In the genomic region with DNA sequence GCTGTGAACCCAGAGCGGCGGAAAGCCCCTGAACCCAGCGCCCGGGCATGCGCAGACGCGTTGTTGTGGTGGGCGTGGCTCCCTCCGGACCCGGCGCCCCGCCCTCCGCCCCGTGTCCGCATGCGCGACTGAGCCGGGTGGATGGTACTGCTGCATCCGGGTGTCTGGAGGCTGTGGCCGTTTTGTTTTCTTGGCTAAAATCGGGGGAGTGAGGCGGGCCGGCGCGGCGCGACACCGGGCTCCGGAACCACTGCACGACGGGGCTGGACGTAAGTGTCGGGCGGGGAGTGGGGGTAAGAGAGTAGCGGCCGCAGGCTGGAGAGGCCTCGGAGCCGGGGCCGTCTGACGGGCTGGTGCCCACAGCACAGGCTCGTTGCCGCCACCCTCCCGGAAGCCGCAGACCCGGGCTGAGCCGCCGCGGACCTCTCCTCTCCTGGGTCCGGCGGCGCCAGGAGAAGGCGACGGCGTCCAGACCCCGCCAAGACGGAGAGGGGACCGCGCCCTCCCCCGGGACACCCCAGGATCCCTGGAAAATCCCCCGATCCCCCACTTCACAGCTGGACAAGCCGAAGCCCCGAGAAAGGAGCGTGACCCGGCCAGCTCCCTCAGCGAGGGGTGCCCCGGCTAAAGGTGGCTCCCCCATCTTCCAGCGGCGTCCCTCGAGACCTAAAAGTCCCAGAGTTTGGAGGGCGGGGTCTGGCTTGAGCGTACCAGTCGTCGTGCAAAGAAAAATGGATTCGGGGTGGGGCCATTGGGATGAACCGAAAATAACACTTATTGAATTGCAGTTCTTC, we compare ENCODE assay signal across 8 cellular contexts. TPM values are rescaled to one million over a fixed set of nuclear protein-coding genes. Genes with fewer than 3 reads are reported as not detected.
DNase-seq lines count a peak whose midpoint lies in the region; ATAC-seq lines count a peak whose summit lies in the region.

A gene (plus strand): TSS at position 147 of the 794 bp plus-strand sequence. CDS start 2,153 bp downstream, outside the sequence.

- H3K36me3 Mint-ChIP-seq in immature natural killer cell, result peaks cover 3% of the 10 kb centered on the region in 3 donors

- H3K4me3 Mint-ChIP-seq in immature natural killer cell, result peak within 1 kb of the TSS; percentile 92 to 97 (median 96)

- H3K27me3 Mint-ChIP-seq in immature natural killer cell (ENCODE audit: low read depth in 3 of 3), result peaks cover 4 to 19% (median 6%) of the 10 kb centered on the region in 3 donors

- H3K27ac ChIP-seq in caudate nucleus (ENCODE audit: low read depth, low read length), result peak within 1 kb of the TSS; percentile 93

- H3K4me1 Mint-ChIP-seq in immature natural killer cell, result peaks cover 43 to 55% of the 10 kb centered on the region in 2 donors

- ATAC-seq in GM18873 (IDR thresholded peaks at IDR 0.05; ENCODE audit: low FRiP score, unreplicated experiment) (peak; percentile 33), HG03135 (IDR thresholded peaks at IDR 0.05; ENCODE audit: unreplicated experiment) (peak; percentile 63)

- no peaks in the 10 kb centered on the region for H3K9me3 Mint-ChIP-seq in immature natural killer cell

- DNase-seq in AG08395 (ENCODE audit: low spot score) (peak; percentile 91), NCI-H345 (lab: John Stamatoyannopoulos, UW) (peak; percentile 85), caudate nucleus (lab: John Stamatoyannopoulos, UW) (peak in 60 of 61 donors; percentile 24 to 92 (median 82)), immature natural killer cell (peak; percentile 92 to 95 (median 94))
- peak; percentile 74 to 82 (median 79) for DNase-seq in activated CD4-positive, CD25-positive, alpha-beta regulatory T cell (lab: John Stamatoyannopoulos, UW)
- DNase-seq in stimulated activated CD4-positive, alpha-beta T cell treated with anti-CD3 and anti-CD28 coated beads, Interleukin-12 subunit alpha, Interleukin-12 subunit beta, amount 100 ng/mL, for 24 hours (ENCODE audit: low read depth in 2 of 2), result peak; percentile 79 to 80

- H3K27ac Mint-ChIP-seq in immature natural killer cell, result peak within 1 kb of the TSS; percentile 87 to 97 (median 96)

RNA-seq across cellular contexts. Expression of the gene that starts here (rescaled TPM):
- polyA plus RNA-seq in immature natural killer cell, result 100 to 1,000 TPM; 238 to 291 (median 240) TPM

Comparison
In these comparisons a context has a peak if more than half of its experiments do, and no peak if none do; other contexts are left out.
1. Peak in every context shown above with its lines: DNase-seq, ATAC-seq and H3K27ac ChIP-seq.